In genomic region chr9:114925672-114926071, GRCh38 we compare ENCODE assay signal across 20 cellular contexts. TPM values are rescaled to one million over a fixed set of nuclear protein-coding genes. Genes with fewer than 3 reads are reported as not detected.
A peak's percentile ranks its signal among the peaks of the same experiment; 100 is the strongest.
DNase-seq lines count a peak whose midpoint lies in the region; ATAC-seq and TF ChIP-seq lines count a peak whose summit lies in the region.
"Had no signal": no experiment of that assay in that cellular context is flagged by ENCODE, and none has a peak within 500 bp of the region (broad histone marks: within the 10 kb centered on the region; RNA-seq: fewer than 3 reads in every experiment).

No MANE protein-coding gene starts in this region.

- H3K27me3 ChIP-seq in NT2/D1 (ENCODE audit: insufficient read depth, insufficient read length) (peaks cover 73% of the 10 kb centered on the region), thymus (ENCODE audit: control insufficient read depth, insufficient read depth) (no peaks in the 10 kb centered on the region), psoas muscle (ENCODE audit: insufficient read depth in 3 of 3, low read length in 2 of 3) (peaks cover 0 to 2% (median 0%) of the 10 kb centered on the region in 3 donors)
- H3K27me3 ChIP-seq: MG63 had no signal

- TF ChIP-seq CTCF in psoas muscle (IDR thresholded peaks at IDR 0.05) (no peak), MCF 10A (IDR thresholded peaks at IDR 0.05; ENCODE audit: unreplicated experiment) (no peak)

- no peaks in the 10 kb centered on the region for H3K36me3 ChIP-seq in NT2/D1 (ENCODE audit: insufficient read depth, insufficient read length, low read length)
- H3K36me3 ChIP-seq in thymus (ENCODE audit: control insufficient read depth, insufficient read depth) = peaks cover 22% of the 10 kb centered on the region
- H3K36me3 ChIP-seq in psoas muscle (ENCODE audit: insufficient read depth in 1 of 2, low read depth in 1 of 2) = no peaks in the 10 kb centered on the region
- H3K36me3 ChIP-seq: cardiac muscle cell, left lung, MG63, pancreas had no signal

- H3K4me3 ChIP-seq in NT2/D1 (ENCODE audit: insufficient read length, low read depth) (no peak overlapping the region), thymus (ENCODE audit: low read length) (peak overlapping the region; percentile 45), psoas muscle (no peak overlapping the region)
- H3K4me3 ChIP-seq: cardiac muscle cell, left lung, MG63, pancreas had no signal

- H3K9me3 ChIP-seq in NT2/D1 (ENCODE audit: insufficient read depth, low read length) (no peaks in the 10 kb centered on the region), thymus (ENCODE audit: control insufficient read depth) (no peaks in the 10 kb centered on the region), psoas muscle (no peaks in the 10 kb centered on the region)
- H3K9me3 ChIP-seq: left lung, MG63, pancreas had no signal

- no peak overlapping the region for H3K9ac ChIP-seq in NT2/D1 (ENCODE audit: insufficient read length, low read depth)

- WGBS in thymus = 89% methylated on average over 2 of the region's 2 CpGs
- 41 to 55% (median 45%) methylated on average over 2 of the region's 2 CpGs for WGBS in psoas muscle, 3 donors

- no peaks in the 10 kb centered on the region for H3K9me3 Mint-ChIP-seq in activated T-cell treated with anti-CD3 and anti-CD28 coated beads, Interleukin-2, amount 50 U/mL, for 72 hours
- no peaks in the 10 kb centered on the region for H3K9me3 Mint-ChIP-seq in central memory CD8-positive, alpha-beta T cell
- H3K9me3 Mint-ChIP-seq in MCF 10A (ENCODE audit: unreplicated experiment) = no peaks in the 10 kb centered on the region
- H3K9me3 Mint-ChIP-seq: stimulated activated naive B cell treated with anti-CD40 and anti-IgM and Interleukin-4, amounts not matched to agents 10 μg/mL and 1 μg/mL and 100 μg/mL, for 72 hours had no signal

- BruUV-seq in MCF 10A (replicated peaks; lab: Mats Ljungman, UMichigan) = no TSS peak

- H3K4me1 ChIP-seq in NT2/D1 (ENCODE audit: insufficient read depth, insufficient read length) = peaks cover 11% of the 10 kb centered on the region
- H3K4me1 ChIP-seq in thymus (ENCODE audit: control insufficient read depth, insufficient read depth, low read length) = peaks cover 26% of the 10 kb centered on the region
- no peaks in the 10 kb centered on the region for H3K4me1 ChIP-seq in psoas muscle
- H3K4me1 ChIP-seq: pancreas had no signal

- CTCF ChIA-PET in MCF 10A (lab: Yijun Ruan, JAX) = interaction anchor here (0.7 to 2.8 kb wide), 2 partner anchors 15 to 207 kb away, joined by 3 to 11 read pairs; no protein-coding TSS in a partner anchor

- intact Hi-C loops in psoas muscle (cut with DNase I) = no loop called here
- intact Hi-C loops in MCF 10A (cut with micrococcal nuclease) = no loop called here

- POLR2A ChIA-PET in MCF 10A (lab: Yijun Ruan, JAX) = no interaction called here

- peak overlapping the region; percentile 68 to 84 for H3K4me3 Mint-ChIP-seq in activated T-cell treated with anti-CD3 and anti-CD28 coated beads, Interleukin-2, amount 50 U/mL, for 72 hours
- H3K4me3 Mint-ChIP-seq in central memory CD8-positive, alpha-beta T cell = peak overlapping the region; percentile 60
- no peak overlapping the region for H3K4me3 Mint-ChIP-seq in MCF 10A (ENCODE audit: unreplicated experiment)

- H3K4me1 Mint-ChIP-seq in activated T-cell treated with anti-CD3 and anti-CD28 coated beads, Interleukin-2, amount 50 U/mL, for 72 hours (ENCODE audit: low read depth) = peaks cover 74% of the 10 kb centered on the region
- peaks cover 87% of the 10 kb centered on the region for H3K4me1 Mint-ChIP-seq in central memory CD8-positive, alpha-beta T cell
- H3K4me1 Mint-ChIP-seq in MCF 10A (ENCODE audit: insufficient read depth, unreplicated experiment) = no peaks in the 10 kb centered on the region

- ATAC-seq in activated T-cell treated with anti-CD3 and anti-CD28 coated beads, Interleukin-2, amount 50 U/mL, for 72 hours (replicated peaks in 1 of 2) = no peak
- ATAC-seq in central memory CD8-positive, alpha-beta T cell (replicated peaks; ENCODE audit: extremely low read depth, poor library complexity, severe bottlenecking) = no peak
- ATAC-seq in psoas muscle = no peak
- no peak for ATAC-seq in GM21367 (IDR thresholded peaks at IDR 0.05; ENCODE audit: unreplicated experiment)
- ATAC-seq: left lung; pancreas; stimulated activated naive B cell treated with anti-CD40 and anti-IgM and Interleukin-4, amounts not matched to agents 10 μg/mL and 1 μg/mL and 100 μg/mL, for 72 hours had no signal

- H3K27ac ChIP-seq in thymus (ENCODE audit: low read depth) (no peak overlapping the region), psoas muscle (no peak overlapping the region)
- H3K27ac ChIP-seq: cardiac muscle cell, left lung, pancreas had no signal

- peaks cover 29 to 41% of the 10 kb centered on the region in 2 donors for H3K36me3 Mint-ChIP-seq in activated T-cell treated with anti-CD3 and anti-CD28 coated beads, Interleukin-2, amount 50 U/mL, for 72 hours (ENCODE audit: insufficient read depth in 2 of 2)
- H3K36me3 Mint-ChIP-seq in central memory CD8-positive, alpha-beta T cell (ENCODE audit: insufficient read depth) = peaks cover 25% of the 10 kb centered on the region
- H3K36me3 Mint-ChIP-seq in MCF 10A (ENCODE audit: insufficient read depth, unreplicated experiment) = no peaks in the 10 kb centered on the region

- H3K27me3 Mint-ChIP-seq in activated T-cell treated with anti-CD3 and anti-CD28 coated beads, Interleukin-2, amount 50 U/mL, for 72 hours (ENCODE audit: low read depth) = no peaks in the 10 kb centered on the region
- no peaks in the 10 kb centered on the region for H3K27me3 Mint-ChIP-seq in central memory CD8-positive, alpha-beta T cell
- H3K27me3 Mint-ChIP-seq in MCF 10A (ENCODE audit: insufficient read depth, unreplicated experiment) = peaks cover 12% of the 10 kb centered on the region

- no peak for DNase-seq in activated T-cell treated with anti-CD3 and anti-CD28 coated beads, Interleukin-2, amount 50 U/mL, for 72 hours
- DNase-seq in activated T-cell treated with anti-CD3 and anti-CD28 coated beads, Interleukin-2, amount 50 U/mL, for 1 hour = no peak
- peak; percentile 84 for DNase-seq in NT2/D1 (ENCODE audit: low read depth, low spot score)
- DNase-seq in central memory CD8-positive, alpha-beta T cell (ENCODE audit: low spot score in 2 of 2) = no peak
- DNase-seq in psoas muscle = no peak
- no peak for DNase-seq in MCF 10A (ENCODE audit: unreplicated experiment)
- DNase-seq: activated CD4-positive, alpha-beta T cell treated with anti-CD3 and anti-CD28 coated beads, Interleukin-2, amount 50 U/mL, for 48 hours; effector CD8-positive, alpha-beta T cell; GDM1; left lung; MG63; NCI-H2171 treated with DMSO at 0.1 percent for 48 hours; NK-92 treated with Interleukin-12 subunit alpha and Interleukin-12 subunit beta, amount 100 ng/mL, for 24 hours; pancreas; stimulated activated naive B cell treated with anti-CD40 and anti-IgM and Interleukin-4, amounts not matched to agents 10 μg/mL and 1 μg/mL and 100 μg/mL, for 72 hours; T-helper 9 cell had no signal

- peak overlapping the region; percentile 91 for H3K27ac Mint-ChIP-seq in activated T-cell treated with anti-CD3 and anti-CD28 coated beads, Interleukin-2, amount 50 U/mL, for 72 hours
- H3K27ac Mint-ChIP-seq in central memory CD8-positive, alpha-beta T cell (ENCODE audit: low read depth) = no peak overlapping the region
- no peak overlapping the region for H3K27ac Mint-ChIP-seq in MCF 10A (ENCODE audit: low read depth, unreplicated experiment)
- H3K27ac Mint-ChIP-seq: stimulated activated naive B cell treated with anti-CD40 and anti-IgM and Interleukin-4, amounts not matched to agents 10 μg/mL and 1 μg/mL and 100 μg/mL, for 72 hours had no signal

RNA-seq across cellular contexts. Expression of gene TNFSF8, which starts 4.7 kb away (rescaled TPM):
- 10 to 100 TPM; 84.2 to 99.5 TPM for total RNA-seq in activated T-cell treated with anti-CD3 and anti-CD28 coated beads, Interleukin-2, amount 50 U/mL, for 72 hours
- polyA plus RNA-seq in thymus (82.1 TPM), psoas muscle (under 1 TPM; 0.07 to 0.16 (median 0.10) TPM)
- total RNA-seq in psoas muscle (1 to 10 TPM in 1 of 4 donors, under 1 TPM in 3; 0.45 to 1.6 (median 0.60) TPM), MCF 10A (2022) (not detected in 2 replicates)
- total RNA-seq: cardiac muscle cell, fibroblast of lung had no signal
- polyA plus RNA-seq: cardiac muscle cell, fibroblast of lung had no signal

Comparison
In these comparisons a context has a peak if more than half of its experiments do, and no peak if none do; other contexts are left out.
1. RNA of gene TNFSF8, which starts 4.7 kb away (total RNA-seq): 84.2 to 99.5 TPM in activated T-cell treated with anti-CD3 and anti-CD28 coated beads, Interleukin-2, amount 50 U/mL, for 72 hours; 0.45 to 1.6 TPM in psoas muscle and not detected in MCF 10A; every median in the first group is over 10 times any median in the second.